In the genomic region with DNA sequence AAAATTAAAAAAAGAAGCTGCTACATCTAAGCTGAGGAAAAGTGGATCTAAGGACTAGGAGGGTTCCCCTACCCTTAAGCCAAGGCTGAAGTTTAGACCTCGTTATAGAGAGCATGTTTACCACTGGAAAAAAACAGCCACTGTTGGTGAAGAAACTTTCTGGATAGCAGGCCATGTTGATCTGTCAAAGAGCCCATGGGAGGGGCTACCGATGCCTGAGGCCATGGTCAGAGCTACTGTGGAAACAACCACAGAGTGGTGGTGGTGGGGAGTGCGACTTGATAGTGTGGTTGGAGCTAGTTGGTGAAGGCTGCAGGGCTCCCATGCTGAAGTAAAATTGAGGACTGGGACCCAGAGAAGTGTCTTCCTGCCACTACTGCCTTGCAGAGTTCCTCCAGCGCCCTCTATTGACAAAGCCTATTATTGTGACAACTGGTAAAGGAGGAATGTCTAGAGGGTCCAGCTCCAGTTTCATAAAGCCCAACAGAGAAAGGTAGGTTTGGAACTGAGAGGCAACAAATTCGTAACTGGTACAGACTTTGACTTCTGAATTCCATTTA, we compare ENCODE assay signal across 9 cellular contexts. TPM values are rescaled to one million over a fixed set of nuclear protein-coding genes. Genes with fewer than 3 reads are reported as not detected.
DNase-seq lines count a peak whose midpoint lies in the region; ATAC-seq, FAIRE-seq and TF ChIP-seq lines count a peak whose summit lies in the region.
"Had no signal": no experiment of that assay in that cellular context is flagged by ENCODE, and none has a peak within 500 bp of the region (broad histone marks: within the 10 kb centered on the region; RNA-seq: fewer than 3 reads in every experiment).

No MANE protein-coding gene starts in this region.

- ATAC-seq in HG03280 (IDR thresholded peaks at IDR 0.05; ENCODE audit: unreplicated experiment) (no peak), GM18873 (IDR thresholded peaks at IDR 0.05; ENCODE audit: low FRiP score, unreplicated experiment) (no peak)
- ATAC-seq: naive thymus-derived CD8-positive, alpha-beta T cell had no signal

- no peak overlapping the region for H3K4me3 ChIP-seq in kidney (ENCODE audit: low read length in 2 of 2)

- no peaks in the 10 kb centered on the region for H3K36me3 ChIP-seq in kidney (ENCODE audit: control insufficient read depth in 1 of 2, insufficient read depth in 2 of 2, low read length in 2 of 2)

- H3K4me1 ChIP-seq in kidney (ENCODE audit: control insufficient read depth in 1 of 2, insufficient read depth in 1 of 2, low read depth in 1 of 2, low read length in 2 of 2), result peaks cover 0 to 3% of the 10 kb centered on the region in 2 donors

- DNase-seq in DMS 273 treated with DMSO at 0.1 percent for 48 hours (lab: John Stamatoyannopoulos, UW), result peak; percentile 65
- DNase-seq in HCEC 1CT, result peak; percentile 22
- peak; percentile 77 to 91 for DNase-seq in NCI-H526 (lab: John Stamatoyannopoulos, UW)
- peak; percentile 60 for DNase-seq in amniotic epithelial cell (ENCODE audit: low read depth)
- DNase-seq in kidney, result no peak
- DNase-seq in central memory CD4-positive, alpha-beta T cell, result no peak

- FAIRE-seq in kidney (lab: Jason Lieb, UNC), result no peak

- intact Hi-C loops in kidney (cut with DNase I), result loop anchor here (10.0 kb wide), 1 partner anchor 79 kb away; no protein-coding TSS in a partner anchor

- H3K9me3 ChIP-seq in kidney (ENCODE audit: control insufficient read depth in 1 of 2, low read length in 2 of 2), result peaks cover 6 to 16% of the 10 kb centered on the region in 2 donors

- no peak overlapping the region for H3K9ac ChIP-seq in kidney (ENCODE audit: low read length in 2 of 2)

- TF ChIP-seq CTCF in kidney (IDR thresholded peaks at IDR 0.05; ENCODE audit: borderline replicate concordance, extremely low read depth, insufficient read depth), result peak; percentile 61

- H3K27ac ChIP-seq in kidney (ENCODE audit: low read depth in 2 of 2, low read length in 2 of 2), result no peak overlapping the region

RNA-seq across cellular contexts. Expression of a gene that starts 12.7 kb away (rescaled TPM):
- total RNA-seq in kidney, result 77.7 TPM
- polyA plus RNA-seq in kidney (ENCODE audit: insufficient read depth, low read depth, low replicate concordance), result 65.8 TPM
- total RNA-seq: naive thymus-derived CD8-positive, alpha-beta T cell had no signal

Comparison
In these comparisons a context has a peak if more than half of its experiments do, and no peak if none do; other contexts are left out.
1. DNase-seq: peak in DMS 273 treated with DMSO at 0.1 percent for 48 hours (single experiment), HCEC 1CT (single experiment), NCI-H526 (2 of 2) and amniotic epithelial cell (single experiment); none in kidney (single experiment) and central memory CD4-positive, alpha-beta T cell (single experiment).